In genomic region chr7:156222151-156222550, GRCh38 we compare ENCODE assay signal across 26 cellular contexts.
"Had no signal": no experiment of that assay in that cellular context is flagged by ENCODE, and none has a peak within 500 bp of the region (broad histone marks: within the 10 kb centered on the region; RNA-seq: fewer than 3 reads in every experiment).

No MANE protein-coding gene starts in this region.

- H3K4me3 ChIP-seq: dorsolateral prefrontal cortex, esophagus squamous epithelium, left lung, neural progenitor cell, prostate gland, thoracic aorta, tibial nerve, upper lobe of right lung, uterus had no signal

- H3K4me1 ChIP-seq: esophagus squamous epithelium, left lung, neural progenitor cell, prostate gland, tibial nerve, upper lobe of right lung, uterus had no signal

- H3K9me3 ChIP-seq: prostate gland, thoracic aorta, upper lobe of right lung, uterus had no signal

- DNase-seq: cerebellar nuclear complex; effector CD8-positive, alpha-beta T cell; esophagus squamous epithelium; foreskin melanocyte; glutamatergic neuron; kidney; left lung; mammary epithelial cell; mesendoderm; midbrain; naive thymus-derived CD4-positive, alpha-beta T cell; right cardiac atrium; small intestine; stimulated activated CD4-positive, alpha-beta T cell treated with anti-CD3 and anti-CD28 coated beads, Interleukin-15, amount 100 ng/mL, for 24 hours; stimulated activated CD4-positive, alpha-beta T cell treated with anti-CD3 and anti-CD28 coated beads, Interleukin-2, amount 100 ng/mL, for 48 hours; stimulated activated naive B cell treated with anti-CD40 and anti-IgM and Interleukin-4, amounts not matched to agents 10 μg/mL and 1 μg/mL and 100 μg/mL, for 72 hours; upper lobe of right lung; uterus had no signal

- FAIRE-seq: endothelial cell of umbilical vein, kidney, small intestine had no signal

- H3K27ac Mint-ChIP-seq: naive thymus-derived CD4-positive, alpha-beta T cell; nephron; neural progenitor cell; stimulated activated naive B cell treated with anti-CD40 and anti-IgM and Interleukin-4, amounts not matched to agents 10 μg/mL and 1 μg/mL and 100 μg/mL, for 72 hours; stimulated activated naive CD8-positive, alpha-beta T cell treated with anti-CD3 and anti-CD28 coated beads, Interleukin-15, Interleukin-2, amounts not matched to agents 100 ng/mL and 50 ng/mL, for 24 hours had no signal

- H3K36me3 Mint-ChIP-seq: neural progenitor cell; stimulated activated naive B cell treated with anti-CD40 and anti-IgM and Interleukin-4, amounts not matched to agents 10 μg/mL and 1 μg/mL and 100 μg/mL, for 72 hours had no signal

- H3K27ac ChIP-seq: dorsolateral prefrontal cortex, esophagus squamous epithelium, left lung, neural progenitor cell, prostate gland, thoracic aorta, tibial nerve, upper lobe of right lung, uterus had no signal

- H3K4me1 Mint-ChIP-seq: naive thymus-derived CD4-positive, alpha-beta T cell; nephron; neural progenitor cell; stimulated activated naive B cell treated with anti-CD40 and anti-IgM and Interleukin-4, amounts not matched to agents 10 μg/mL and 1 μg/mL and 100 μg/mL, for 72 hours had no signal

- H3K9me3 Mint-ChIP-seq: neural progenitor cell; stimulated activated naive B cell treated with anti-CD40 and anti-IgM and Interleukin-4, amounts not matched to agents 10 μg/mL and 1 μg/mL and 100 μg/mL, for 72 hours; stimulated activated naive CD8-positive, alpha-beta T cell treated with anti-CD3 and anti-CD28 coated beads, Interleukin-15, Interleukin-2, amounts not matched to agents 100 ng/mL and 50 ng/mL, for 24 hours had no signal

- H3K36me3 ChIP-seq: esophagus squamous epithelium, left lung, neural progenitor cell, prostate gland, thoracic aorta, tibial nerve, upper lobe of right lung, uterus had no signal

- H3K27me3 ChIP-seq: left lung, neural progenitor cell, tibial nerve, upper lobe of right lung, uterus had no signal

- H3K9ac ChIP-seq: neural progenitor cell had no signal

- H3K4me2 ChIP-seq: neural progenitor cell had no signal

- H2AFZ ChIP-seq: neural progenitor cell had no signal

- H3K4me3 Mint-ChIP-seq: naive thymus-derived CD4-positive, alpha-beta T cell; nephron; neural progenitor cell; stimulated activated naive B cell treated with anti-CD40 and anti-IgM and Interleukin-4, amounts not matched to agents 10 μg/mL and 1 μg/mL and 100 μg/mL, for 72 hours; stimulated activated naive CD8-positive, alpha-beta T cell treated with anti-CD3 and anti-CD28 coated beads, Interleukin-15, Interleukin-2, amounts not matched to agents 100 ng/mL and 50 ng/mL, for 24 hours had no signal

- ATAC-seq: left lung; naive thymus-derived CD4-positive, alpha-beta T cell; right cardiac atrium; stimulated activated naive B cell treated with anti-CD40 and anti-IgM and Interleukin-4, amounts not matched to agents 10 μg/mL and 1 μg/mL and 100 μg/mL, for 72 hours; upper lobe of right lung had no signal
